ENCODE assay signal across 15 cellular contexts in the genomic region with DNA sequence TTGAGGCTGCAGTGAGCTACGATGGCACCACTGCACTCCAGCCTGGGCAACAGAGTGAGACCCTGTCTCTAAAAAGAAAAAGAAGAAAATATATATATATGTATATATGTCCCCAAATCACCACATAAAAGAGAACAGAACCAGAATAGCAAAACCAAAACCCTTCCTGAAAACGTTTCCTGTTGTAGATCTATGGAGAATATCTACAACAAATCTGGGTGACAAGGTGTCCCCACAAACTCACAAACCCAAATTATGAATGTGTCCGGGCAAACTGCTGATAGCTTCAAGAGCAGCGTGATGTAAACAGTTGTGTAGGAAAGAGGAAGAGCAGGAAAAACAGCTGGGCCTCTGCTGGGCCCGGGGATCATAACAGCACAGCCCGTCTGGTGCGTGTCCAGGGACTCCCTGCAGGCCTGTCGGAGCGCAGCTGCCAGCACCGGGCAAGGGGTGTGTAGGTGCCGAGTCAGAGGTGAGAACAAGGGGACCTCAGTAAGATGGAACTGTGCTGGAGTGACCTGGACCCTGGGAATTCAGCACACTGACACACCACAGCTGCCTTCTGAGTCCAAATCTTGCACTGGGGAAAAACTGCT. TPM values are rescaled to one million over a fixed set of nuclear protein-coding genes. Genes with fewer than 3 reads are reported as not detected.
DNase-seq lines count a peak whose midpoint lies in the region; ATAC-seq and TF ChIP-seq lines count a peak whose summit lies in the region.
"Had no signal": no experiment of that assay in that cellular context is flagged by ENCODE, and none has a peak within 500 bp of the region (broad histone marks: within the 10 kb centered on the region; RNA-seq: fewer than 3 reads in every experiment).

No MANE protein-coding gene starts in this region.

- H3K4me1 Mint-ChIP-seq in type B pancreatic cell (ENCODE audit: unreplicated experiment): no peaks in the 10 kb centered on the region

- H3K4me3 ChIP-seq in Jurkat, Clone E6-1 (ENCODE audit: low read length): no peak overlapping the region
- H3K4me3 ChIP-seq: PC-9 had no signal

- H3K36me3 Mint-ChIP-seq in type B pancreatic cell: no peaks in the 10 kb centered on the region
- H3K36me3 Mint-ChIP-seq: CD4-positive, CD25-positive, alpha-beta regulatory T cell had no signal

- no peaks in the 10 kb centered on the region for H3K9me3 Mint-ChIP-seq in type B pancreatic cell
- H3K9me3 Mint-ChIP-seq: CD4-positive, CD25-positive, alpha-beta regulatory T cell had no signal

- DNase-seq in activated effector memory CD4-positive, alpha-beta T cell treated with anti-CD3 and anti-CD28 coated beads, Interleukin-2, amount 50 U/mL, for 16 hours: peak; percentile 59
- DNase-seq in activated effector memory CD4-positive, alpha-beta T cell treated with Interleukin-2 at 50 U/mL for 16 hours: no peak
- DNase-seq in Jurkat, Clone E6-1 (ENCODE audit: low read depth, low spot score): peak; percentile 38
- DNase-seq in islet precursor cell (peak; percentile 59), type B pancreatic cell (ENCODE audit: extremely low spot score, unreplicated experiment) (peak; percentile 56), GF-D8 (lab: John Stamatoyannopoulos, UW) (no peak), NCI-H1417 treated with DMSO at 0.1 percent for 48 hours (lab: John Stamatoyannopoulos, UW) (no peak)
- DNase-seq: GOT3, KBM-7, NCI-H1092 treated with DMSO at 0.1 percent for 48 hours, NCI-H187, NCI-H69, PC-9 had no signal

- no peak for ATAC-seq in HG03521 (IDR thresholded peaks at IDR 0.05; ENCODE audit: unreplicated experiment)

- no peak for TF ChIP-seq CTCF in type B pancreatic cell (conservative IDR thresholded peaks at IDR 0.05)

- H3K27me3 Mint-ChIP-seq in type B pancreatic cell: peaks cover 14% of the 10 kb centered on the region

- H3K27ac Mint-ChIP-seq in type B pancreatic cell: no peak overlapping the region
- H3K27ac Mint-ChIP-seq: CD4-positive, CD25-positive, alpha-beta regulatory T cell had no signal

- no peak overlapping the region for H3K4me3 Mint-ChIP-seq in type B pancreatic cell

RNA-seq across cellular contexts. Expression of gene KCNH2, which starts 53.8 kb away (rescaled TPM):
- 43.6 TPM for polyA plus RNA-seq in Jurkat, Clone E6-1 (2012; ENCODE audit: insufficient read depth, insufficient read length)
- total RNA-seq in type B pancreatic cell (ENCODE audit: low replicate concordance): 8.0 and 10.0 TPM in 2 replicates

Comparison
In these comparisons a context has a peak if more than half of its experiments do, and no peak if none do; other contexts are left out.
1. DNase-seq: peak in activated effector memory CD4-positive, alpha-beta T cell treated with anti-CD3 and anti-CD28 coated beads, Interleukin-2, amount 50 U/mL, for 16 hours (single experiment), Jurkat, Clone E6-1 (single experiment), islet precursor cell (single experiment) and type B pancreatic cell (single experiment); none in activated effector memory CD4-positive, alpha-beta T cell treated with Interleukin-2 at 50 U/mL for 16 hours (single experiment), GF-D8 (single experiment) and NCI-H1417 treated with DMSO at 0.1 percent for 48 hours (single experiment).